13 cellular contexts compared by ENCODE assay signal in genomic region chr5:64207978-64208377, GRCh38.
A peak's percentile ranks its signal among the peaks of the same experiment; 100 is the strongest.
DNase-seq lines count a peak whose midpoint lies in the region; ATAC-seq and TF ChIP-seq lines count a peak whose summit lies in the region.
"Had no signal": no experiment of that assay in that cellular context is flagged by ENCODE, and none has a peak within 500 bp of the region (broad histone marks: within the 10 kb centered on the region; RNA-seq: fewer than 3 reads in every experiment).

No MANE protein-coding gene starts in this region.

- TF ChIP-seq RAD21 in Ishikawa (IDR thresholded peaks at IDR 0.05; ENCODE audit: low read depth): peak; percentile 20; the same call in 1 of the 2 replicates

- in situ Hi-C loops in ACHN (cut with HindIII; ENCODE audit: low pct_ligation_motif_present, low pct_unique_long_range_greater_than_20kb, low sequenced_read_pairs): no loop called here

- no peak for ATAC-seq in GM21737 (IDR thresholded peaks at IDR 0.05; ENCODE audit: unreplicated experiment)

- TF ChIP-seq EP300 in Ishikawa (IDR thresholded peaks at IDR 0.05; ENCODE audit: borderline replicate concordance): no peak

- DNase-seq in ACHN (peak; percentile 37), amniotic epithelial cell (ENCODE audit: low read depth) (peak; percentile 15), left kidney (ENCODE audit: low read depth, low spot score) (peak; percentile 24), globus pallidus (ENCODE audit: low spot score) (no peak)
- DNase-seq in activated effector memory CD4-positive, alpha-beta T cell treated with anti-CD3 and anti-CD28 coated beads, Interleukin-2, amount 50 U/mL, for 16 hours: no peak
- DNase-seq in stimulated activated CD4-positive, alpha-beta T cell treated with anti-CD3 and anti-CD28 coated beads, Interleukin-4, amount 100 ng/mL, for 1 hour: no peak
- DNase-seq: activated gamma-delta T cell treated with Interleukin-2 at 50 U/mL for 16 hours, hypothalamus, retina, stomach, T-helper 1 cell had no signal

TF ChIP-seq in Ishikawa, 13 proteins besides CTCF, POLR2A, EP300 and RAD21:
- TF ChIP-seq ZBTB7A (IDR thresholded peaks at IDR 0.05; ENCODE audit: low read depth) (no peak), YY1 (IDR thresholded peaks at IDR 0.05; ENCODE audit: low read depth) (no peak), TEAD4 (IDR thresholded peaks at IDR 0.05) (no peak), EGR1 (IDR thresholded peaks at IDR 0.05) (no peak), TCF12 (IDR thresholded peaks at IDR 0.05; ENCODE audit: low read depth) (no peak), FOXM1 (IDR thresholded peaks at IDR 0.05; ENCODE audit: borderline replicate concordance, low read depth) (no peak), MAX (IDR thresholded peaks at IDR 0.05) (no peak), CEBPB (IDR thresholded peaks at IDR 0.05) (no peak)
- TF ChIP-seq, protein P1, sequence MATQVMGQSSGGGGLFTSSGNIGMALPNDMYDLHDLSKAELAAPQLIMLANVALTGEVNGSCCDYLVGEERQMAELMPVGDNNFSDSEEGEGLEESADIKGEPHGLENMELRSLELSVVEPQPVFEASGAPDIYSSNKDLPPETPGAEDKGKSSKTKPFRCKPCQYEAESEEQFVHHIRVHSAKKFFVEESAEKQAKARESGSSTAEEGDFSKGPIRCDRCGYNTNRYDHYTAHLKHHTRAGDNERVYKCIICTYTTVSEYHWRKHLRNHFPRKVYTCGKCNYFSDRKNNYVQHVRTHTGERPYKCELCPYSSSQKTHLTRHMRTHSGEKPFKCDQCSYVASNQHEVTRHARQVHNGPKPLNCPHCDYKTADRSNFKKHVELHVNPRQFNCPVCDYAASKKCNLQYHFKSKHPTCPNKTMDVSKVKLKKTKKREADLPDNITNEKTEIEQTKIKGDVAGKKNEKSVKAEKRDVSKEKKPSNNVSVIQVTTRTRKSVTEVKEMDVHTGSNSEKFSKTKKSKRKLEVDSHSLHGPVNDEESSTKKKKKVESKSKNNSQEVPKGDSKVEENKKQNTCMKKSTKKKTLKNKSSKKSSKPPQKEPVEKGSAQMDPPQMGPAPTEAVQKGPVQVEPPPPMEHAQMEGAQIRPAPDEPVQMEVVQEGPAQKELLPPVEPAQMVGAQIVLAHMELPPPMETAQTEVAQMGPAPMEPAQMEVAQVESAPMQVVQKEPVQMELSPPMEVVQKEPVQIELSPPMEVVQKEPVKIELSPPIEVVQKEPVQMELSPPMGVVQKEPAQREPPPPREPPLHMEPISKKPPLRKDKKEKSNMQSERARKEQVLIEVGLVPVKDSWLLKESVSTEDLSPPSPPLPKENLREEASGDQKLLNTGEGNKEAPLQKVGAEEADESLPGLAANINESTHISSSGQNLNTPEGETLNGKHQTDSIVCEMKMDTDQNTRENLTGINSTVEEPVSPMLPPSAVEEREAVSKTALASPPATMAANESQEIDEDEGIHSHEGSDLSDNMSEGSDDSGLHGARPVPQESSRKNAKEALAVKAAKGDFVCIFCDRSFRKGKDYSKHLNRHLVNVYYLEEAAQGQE (IDR thresholded peaks at IDR 0.05; ENCODE audit: low read depth): no peak
TF ChIP-seq in Ishikawa: peak in this region for 0.

Comparison
In these comparisons a context has a peak if more than half of its experiments do, and no peak if none do; other contexts are left out.
1. DNase-seq: peak in ACHN (single experiment), amniotic epithelial cell (single experiment) and left kidney (single experiment); none in activated effector memory CD4-positive, alpha-beta T cell treated with anti-CD3 and anti-CD28 coated beads, Interleukin-2, amount 50 U/mL, for 16 hours (single experiment), stimulated activated CD4-positive, alpha-beta T cell treated with anti-CD3 and anti-CD28 coated beads, Interleukin-4, amount 100 ng/mL, for 1 hour (single experiment) and globus pallidus (single experiment).